10 cellular contexts compared by ENCODE assay signal in genomic region chr22:44191036-44191454, GRCh38. TPM values are rescaled to one million over a fixed set of nuclear protein-coding genes. Genes with fewer than 3 reads are reported as not detected.
DNase-seq lines count a peak whose midpoint lies in the region; ATAC-seq lines count a peak whose summit lies in the region.
"Had no signal": no experiment of that assay in that cellular context is flagged by ENCODE, and none has a peak within 500 bp of the region (broad histone marks: within the 10 kb centered on the region; RNA-seq: fewer than 3 reads in every experiment).

No MANE protein-coding gene starts in this region.

- intact Hi-C loops in activated CD4-positive, alpha-beta T cell treated with anti-CD3 and anti-CD28 coated beads for 36 hours (cut with DNase I, micrococcal nuclease): loop anchor here in 1 of 2 experiments (5.0 kb wide), 1 partner anchor 266 kb away; no protein-coding TSS in a partner anchor
- intact Hi-C loops in activated CD4-positive, alpha-beta T cell treated with anti-CD3 and anti-CD28 coated beads, Interleukin-2, amount 10 ng/mL, durations not matched to agents 24 days and 14 days (cut with micrococcal nuclease): loop anchor here (1.0 kb wide), 1 partner anchor 9 kb away; no protein-coding TSS in a partner anchor

- peaks cover 21% of the 10 kb centered on the region for H3K36me3 Mint-ChIP-seq in activated CD4-positive, alpha-beta T cell treated with anti-CD3 and anti-CD28 coated beads for 36 hours (ENCODE audit: low read depth)
- peaks cover 30% of the 10 kb centered on the region for H3K36me3 Mint-ChIP-seq in activated CD4-positive, alpha-beta T cell treated with anti-CD3 and anti-CD28 coated beads, Interleukin-2, amount 10 ng/mL, durations not matched to agents 24 days and 14 days (ENCODE audit: low read depth)

- H3K27ac Mint-ChIP-seq in activated CD4-positive, alpha-beta T cell treated with anti-CD3 and anti-CD28 coated beads for 36 hours: no peak overlapping the region
- H3K27ac Mint-ChIP-seq in activated CD4-positive, alpha-beta T cell treated with anti-CD3 and anti-CD28 coated beads, Interleukin-2, amount 10 ng/mL, durations not matched to agents 24 days and 14 days: peak overlapping the region; percentile 65

- ATAC-seq in activated CD4-positive, alpha-beta T cell treated with anti-CD3 and anti-CD28 coated beads for 36 hours: peak; percentile 75
- ATAC-seq in esophagus mucosa: peak; percentile 23
- ATAC-seq in GM21723 (IDR thresholded peaks at IDR 0.05; ENCODE audit: unreplicated experiment): no peak

- no peak overlapping the region for H3K4me3 Mint-ChIP-seq in activated CD4-positive, alpha-beta T cell treated with anti-CD3 and anti-CD28 coated beads for 36 hours
- H3K4me3 Mint-ChIP-seq in activated CD4-positive, alpha-beta T cell treated with anti-CD3 and anti-CD28 coated beads, Interleukin-2, amount 10 ng/mL, durations not matched to agents 24 days and 14 days: no peak overlapping the region

- H3K27me3 Mint-ChIP-seq in activated CD4-positive, alpha-beta T cell treated with anti-CD3 and anti-CD28 coated beads for 36 hours: no peaks in the 10 kb centered on the region
- H3K27me3 Mint-ChIP-seq in activated CD4-positive, alpha-beta T cell treated with anti-CD3 and anti-CD28 coated beads, Interleukin-2, amount 10 ng/mL, durations not matched to agents 24 days and 14 days: no peaks in the 10 kb centered on the region

- CTCF ChIA-PET in activated CD4-positive, alpha-beta T cell treated with anti-CD3 and anti-CD28 coated beads for 36 hours (lab: Charles Lee): interaction anchor here (0.7 kb wide), 2 partner anchors 204 to 313 kb away, joined by 3 to 4 read pairs; no protein-coding TSS in a partner anchor

- POLR2A ChIA-PET in activated CD4-positive, alpha-beta T cell treated with anti-CD3 and anti-CD28 coated beads for 36 hours (lab: Charles Lee): no interaction called here

- DNase-seq in activated CD4-positive, alpha-beta T cell treated with anti-CD3 and anti-CD28 coated beads for 36 hours: peak; percentile 73
- DNase-seq in activated CD4-positive, alpha-beta T cell treated with anti-CD3 and anti-CD28 coated beads for 1 hour: no peak
- DNase-seq in activated CD4-positive, alpha-beta T cell treated with anti-CD3 and anti-CD28 coated beads, Interleukin-2, amount 10 ng/mL, durations not matched to agents 24 days and 14 days: peak; percentile 79
- DNase-seq in stimulated activated CD8-positive, alpha-beta memory T cell treated with anti-CD3 and anti-CD28 coated beads, Interleukin-7, amount 100 ng/mL, for 48 hours (ENCODE audit: extremely low read depth in 1 of 2, low read depth in 1 of 2): peak; percentile 34 to 55
- DNase-seq in cortex of kidney (lab: John Stamatoyannopoulos, UW) (no peak), SHP77 treated with DMSO at 0.1 percent for 48 hours (lab: John Stamatoyannopoulos, UW) (no peak)
- DNase-seq: spleen had no signal

- H3K4me1 Mint-ChIP-seq in activated CD4-positive, alpha-beta T cell treated with anti-CD3 and anti-CD28 coated beads for 36 hours: peaks cover 36% of the 10 kb centered on the region
- H3K4me1 Mint-ChIP-seq in activated CD4-positive, alpha-beta T cell treated with anti-CD3 and anti-CD28 coated beads, Interleukin-2, amount 10 ng/mL, durations not matched to agents 24 days and 14 days: peaks cover 30% of the 10 kb centered on the region

- no peaks in the 10 kb centered on the region for H3K9me3 Mint-ChIP-seq in activated CD4-positive, alpha-beta T cell treated with anti-CD3 and anti-CD28 coated beads for 36 hours (ENCODE audit: low read depth)
- no peaks in the 10 kb centered on the region for H3K9me3 Mint-ChIP-seq in activated CD4-positive, alpha-beta T cell treated with anti-CD3 and anti-CD28 coated beads, Interleukin-2, amount 10 ng/mL, durations not matched to agents 24 days and 14 days

RNA-seq across cellular contexts. Expression of gene PARVG, which starts 10.3 kb away (rescaled TPM):
- total RNA-seq in activated CD4-positive, alpha-beta T cell treated with anti-CD3 and anti-CD28 coated beads for 36 hours: 10 to 100 TPM; 61.7 to 74.3 TPM
- 48.9 and 52.2 TPM in 2 replicates for total RNA-seq in activated CD4-positive, alpha-beta T cell treated with anti-CD3 and anti-CD28 coated beads, Interleukin-2, amount 10 ng/mL, durations not matched to agents 24 days and 14 days
- 2.1 TPM for total RNA-seq in esophagus mucosa
- total RNA-seq: PC-9 had no signal

Comparison
In these comparisons a context has a peak if more than half of its experiments do, and no peak if none do; other contexts are left out.
1. DNase-seq: peak in activated CD4-positive, alpha-beta T cell treated with anti-CD3 and anti-CD28 coated beads for 36 hours (single experiment), activated CD4-positive, alpha-beta T cell treated with anti-CD3 and anti-CD28 coated beads, Interleukin-2, amount 10 ng/mL, durations not matched to agents 24 days and 14 days (single experiment) and stimulated activated CD8-positive, alpha-beta memory T cell treated with anti-CD3 and anti-CD28 coated beads, Interleukin-7, amount 100 ng/mL, for 48 hours (2 of 2); none in activated CD4-positive, alpha-beta T cell treated with anti-CD3 and anti-CD28 coated beads for 1 hour (single experiment), cortex of kidney (single experiment) and SHP77 treated with DMSO at 0.1 percent for 48 hours (single experiment).
2. RNA of gene PARVG, which starts 10.3 kb away (total RNA-seq): 61.7 to 74.3 TPM in activated CD4-positive, alpha-beta T cell treated with anti-CD3 and anti-CD28 coated beads for 36 hours and 48.9 to 52.2 TPM in activated CD4-positive, alpha-beta T cell treated with anti-CD3 and anti-CD28 coated beads, Interleukin-2, amount 10 ng/mL, durations not matched to agents 24 days and 14 days; 2.1 TPM in esophagus mucosa (single experiment); every median in the first group is over 10 times any median in the second.